ENCODE assay signal across 13 cellular contexts in genomic region chr13:27401210-27401609, GRCh38. TPM values are rescaled to one million over a fixed set of nuclear protein-coding genes. Genes with fewer than 3 reads are reported as not detected.
DNase-seq lines count a peak whose midpoint lies in the region; ATAC-seq, FAIRE-seq and TF ChIP-seq lines count a peak whose summit lies in the region.
"Had no signal": no experiment of that assay in that cellular context is flagged by ENCODE, and none has a peak within 500 bp of the region (broad histone marks: within the 10 kb centered on the region; RNA-seq: fewer than 3 reads in every experiment).

No MANE protein-coding gene starts in this region.

- TF ChIP-seq POLR2A in GM12891 (IDR thresholded peaks at IDR 0.05; ENCODE audit: low read depth, low read length): no peak

- peaks cover 23% of the 10 kb centered on the region for H3K4me1 ChIP-seq in PC-3 (ENCODE audit: insufficient read depth, low read length)

- H3K4me1 Mint-ChIP-seq in progenitor cell of endocrine pancreas (ENCODE audit: low read depth): peaks cover 53% of the 10 kb centered on the region
- peaks cover 7% of the 10 kb centered on the region for H3K4me1 Mint-ChIP-seq in stimulated activated naive CD8-positive, alpha-beta T cell treated with anti-CD3 and anti-CD28 coated beads, Interleukin-15, amount 100 ng/mL, for 72 hours
- H3K4me1 Mint-ChIP-seq: activated naive CD8-positive, alpha-beta T cell treated with anti-CD3 and anti-CD28 coated beads for 36 hours; central memory CD8-positive, alpha-beta T cell had no signal

- H3K27ac Mint-ChIP-seq in progenitor cell of endocrine pancreas: peak overlapping the region; percentile 74
- no peak overlapping the region for H3K27ac Mint-ChIP-seq in stimulated activated naive CD8-positive, alpha-beta T cell treated with anti-CD3 and anti-CD28 coated beads, Interleukin-15, amount 100 ng/mL, for 72 hours
- H3K27ac Mint-ChIP-seq: activated naive CD8-positive, alpha-beta T cell treated with anti-CD3 and anti-CD28 coated beads for 36 hours; CD4-positive, alpha-beta T cell; T-helper 2 cell treated with Interferon-gamma antibody and Interleukin-4, amounts not matched to agents 5 μg/mL and 100 μg/mL, for 36 hours had no signal

- no peak overlapping the region for H3K9ac ChIP-seq in PC-3 (ENCODE audit: low read length)

- TF ChIP-seq CTCF in PC-3 (conservative IDR thresholded peaks at IDR 0.05; ENCODE audit: low read depth, low read length): no peak
- no peak for TF ChIP-seq CTCF in progenitor cell of endocrine pancreas (IDR thresholded peaks at IDR 0.05; ENCODE audit: unreplicated experiment)

- H3K4me3 ChIP-seq in PC-3 (ENCODE audit: low read length): no peak overlapping the region

- no peaks in the 10 kb centered on the region for H4K20me1 ChIP-seq in PC-3 (ENCODE audit: low read length)

- no peaks in the 10 kb centered on the region for H3K79me2 ChIP-seq in PC-3 (ENCODE audit: low read length)

- no peaks in the 10 kb centered on the region for H3F3A ChIP-seq in PC-3 (ENCODE audit: low read length, unreplicated experiment)

- CTCF ChIA-PET in PC-3 (lab: Charles Lee): interaction anchor here (0.8 kb wide), 1 partner anchor 12 kb away, joined by 3 read pairs; no protein-coding TSS in a partner anchor

- no peaks in the 10 kb centered on the region for H3K9me2 ChIP-seq in PC-3 (replicated peaks; ENCODE audit: low read length)

- H3K4me3 Mint-ChIP-seq in progenitor cell of endocrine pancreas (ENCODE audit: low read depth): no peak overlapping the region
- H3K4me3 Mint-ChIP-seq in stimulated activated naive CD8-positive, alpha-beta T cell treated with anti-CD3 and anti-CD28 coated beads, Interleukin-15, amount 100 ng/mL, for 72 hours: no peak overlapping the region
- H3K4me3 Mint-ChIP-seq: activated naive CD8-positive, alpha-beta T cell treated with anti-CD3 and anti-CD28 coated beads for 36 hours; CD4-positive, alpha-beta T cell; central memory CD8-positive, alpha-beta T cell; T-helper 2 cell treated with Interferon-gamma antibody and Interleukin-4, amounts not matched to agents 5 μg/mL and 100 μg/mL, for 36 hours had no signal

- no peaks in the 10 kb centered on the region for H3K36me3 ChIP-seq in PC-3 (ENCODE audit: low read depth, low read length)

- no peak for FAIRE-seq in GM12891 (lab: Jason Lieb, UNC)

- no peaks in the 10 kb centered on the region for H3K27me3 Mint-ChIP-seq in progenitor cell of endocrine pancreas
- H3K27me3 Mint-ChIP-seq in stimulated activated naive CD8-positive, alpha-beta T cell treated with anti-CD3 and anti-CD28 coated beads, Interleukin-15, amount 100 ng/mL, for 72 hours: no peaks in the 10 kb centered on the region
- H3K27me3 Mint-ChIP-seq: activated naive CD8-positive, alpha-beta T cell treated with anti-CD3 and anti-CD28 coated beads for 36 hours; CD4-positive, alpha-beta T cell had no signal

- peak overlapping the region; percentile 41; the same call in 1 of the 2 replicates for H2AFZ ChIP-seq in PC-3 (ENCODE audit: low read length)

- intact Hi-C loops in PC-3 (cut with micrococcal nuclease): no loop called here

- BruUV-seq in PC-3 (replicated peaks; lab: Mats Ljungman, UMichigan): no TSS peak

- POLR2A ChIA-PET in PC-3 (lab: Charles Lee; ENCODE audit: unreplicated experiment): interaction anchor here (0.5 kb wide), 2 partner anchors 24 to 467 kb away, joined by 3 to 4 read pairs; no protein-coding TSS in a partner anchor

- DNase-seq in GM12891 (ENCODE audit: insufficient read length, low spot score) (no peak), PC-3 (peak; percentile 68), progenitor cell of endocrine pancreas (ENCODE audit: low spot score, unreplicated experiment) (no peak), NCI-H82 treated with DMSO at 0.1 percent for 48 hours (lab: John Stamatoyannopoulos, UW; ENCODE audit: unreplicated experiment) (no peak), NCI-H2227 treated with DMSO at 0.1 percent for 48 hours (lab: John Stamatoyannopoulos, UW) (no peak), glomerular visceral epithelial cell (ENCODE audit: extremely low spot score) (no peak)
- DNase-seq in stimulated activated naive CD8-positive, alpha-beta T cell treated with anti-CD3 and anti-CD28 coated beads, Interleukin-15, amount 100 ng/mL, for 72 hours: no peak
- DNase-seq: activated naive CD8-positive, alpha-beta T cell treated with anti-CD3 and anti-CD28 coated beads for 36 hours; CD4-positive, alpha-beta T cell; NCI-H2029 treated with DMSO at 0.1 percent for 48 hours had no signal

- no peaks in the 10 kb centered on the region for H3K9me3 Mint-ChIP-seq in progenitor cell of endocrine pancreas (ENCODE audit: low read depth)
- H3K9me3 Mint-ChIP-seq in stimulated activated naive CD8-positive, alpha-beta T cell treated with anti-CD3 and anti-CD28 coated beads, Interleukin-15, amount 100 ng/mL, for 72 hours: no peaks in the 10 kb centered on the region
- H3K9me3 Mint-ChIP-seq: activated naive CD8-positive, alpha-beta T cell treated with anti-CD3 and anti-CD28 coated beads for 36 hours; CD4-positive, alpha-beta T cell; central memory CD8-positive, alpha-beta T cell; T-helper 2 cell treated with Interferon-gamma antibody and Interleukin-4, amounts not matched to agents 5 μg/mL and 100 μg/mL, for 36 hours had no signal

- peak overlapping the region; percentile 33 for H3K27ac ChIP-seq in PC-3 (ENCODE audit: low read length)

- H3K27me3 ChIP-seq in PC-3 (ENCODE audit: low read length): no peaks in the 10 kb centered on the region

- no peaks in the 10 kb centered on the region for H3K9me3 ChIP-seq in PC-3 (ENCODE audit: low read length)

- no peaks in the 10 kb centered on the region for H3K36me3 Mint-ChIP-seq in progenitor cell of endocrine pancreas (ENCODE audit: insufficient read depth)
- H3K36me3 Mint-ChIP-seq: activated naive CD8-positive, alpha-beta T cell treated with anti-CD3 and anti-CD28 coated beads for 36 hours had no signal

- H3K4me2 ChIP-seq in PC-3 (ENCODE audit: low read length): peak overlapping the region; percentile 54

- ATAC-seq in PC-3 (peak; percentile 87), esophagus mucosa (peak; percentile 44)
- ATAC-seq in stimulated activated naive CD8-positive, alpha-beta T cell treated with anti-CD3 and anti-CD28 coated beads, Interleukin-15, amount 100 ng/mL, for 72 hours: no peak

TF ChIP-seq in GM12891, 5 proteins besides CTCF, POLR2A, EP300 and RAD21:
- TF ChIP-seq POLR2AphosphoS5 (IDR thresholded peaks at IDR 0.05; ENCODE audit: low read depth, low read length) (no peak), SPI1 (IDR thresholded peaks at IDR 0.05; ENCODE audit: low read depth, low read length) (peak; percentile 79)

RNA-seq across cellular contexts. Expression of gene GTF3A, which starts 23.2 kb away (rescaled TPM):
- 119 TPM for polyA plus RNA-seq in GM12891 (2012; ENCODE audit: low read depth, missing spikeins)
- total RNA-seq in PC-3 (2014; rRNA removed): 174 and 201 TPM in 2 replicates
- total RNA-seq in esophagus mucosa: 71.1 TPM
- 75.9 and 81.2 TPM in 2 replicates for total RNA-seq in progenitor cell of endocrine pancreas

RNA-seq across cellular contexts. Expression of gene MTIF3, which starts 49.2 kb away (rescaled TPM):
- polyA plus RNA-seq in GM12891 (2012; ENCODE audit: low read depth, missing spikeins): 39.7 TPM
- total RNA-seq in PC-3 (2014; rRNA removed): 28.2 and 43.9 TPM in 2 replicates
- 36.0 TPM for total RNA-seq in esophagus mucosa
- total RNA-seq in progenitor cell of endocrine pancreas: 50.6 and 54.4 TPM in 2 replicates
